8 cellular contexts compared by ENCODE assay signal in the genomic region with DNA sequence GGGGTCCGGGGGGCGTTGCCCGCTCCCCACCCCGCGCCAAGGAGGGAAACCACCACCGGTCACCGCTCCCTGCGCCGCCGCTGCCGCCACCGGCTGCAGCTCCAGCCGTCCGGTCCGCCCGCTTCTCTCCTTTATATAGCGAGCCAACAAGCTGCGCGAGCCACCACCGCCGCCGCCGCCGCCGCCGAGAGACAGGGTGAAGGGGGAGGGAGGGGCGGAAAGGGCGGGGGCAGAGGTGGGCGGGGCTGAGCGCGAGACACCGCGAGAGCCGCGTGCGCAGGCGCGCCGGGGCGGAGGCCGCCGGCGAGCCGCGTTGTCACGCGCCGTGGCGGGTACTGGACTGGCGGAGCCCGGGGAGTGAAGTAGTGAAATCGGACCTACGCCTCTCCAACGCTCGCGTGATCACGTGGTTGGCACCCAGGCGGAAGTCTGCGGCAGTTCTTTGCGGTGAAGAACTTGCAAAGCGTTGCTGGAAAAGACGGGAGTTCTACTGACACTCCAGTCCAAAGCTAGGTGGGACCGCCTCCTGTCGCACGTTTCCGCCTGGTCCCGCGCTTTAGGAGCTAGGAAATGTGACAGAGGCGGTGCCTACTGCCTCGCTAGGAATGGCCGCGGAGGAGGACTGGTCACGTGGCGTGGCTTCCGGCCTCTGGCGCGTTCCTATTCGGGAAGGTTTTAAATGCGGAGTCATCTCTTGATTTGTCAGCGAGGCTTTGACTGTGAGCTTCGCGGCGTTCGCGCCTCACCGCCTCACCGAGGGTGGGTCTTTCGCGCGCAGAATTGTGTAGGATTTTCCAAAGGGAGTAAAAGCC. TPM values are rescaled to one million over a fixed set of nuclear protein-coding genes. Genes with fewer than 3 reads are reported as not detected.
DNase-seq lines count a peak whose midpoint lies in the region; ATAC-seq and TF ChIP-seq lines count a peak whose summit lies in the region.

GTF2A1 (minus strand) TSS at position 193 of the 812 bp plus-strand sequence. CDS start 441 bp downstream, outside the sequence.

- H3K79me2 ChIP-seq in Karpas-422 (ENCODE audit: low read length), result peaks cover 41% of the 10 kb centered on the region

- peak in 1 of 6 experiments; percentile 5 for TF ChIP-seq CTCF in esophagus squamous epithelium (IDR thresholded peaks at IDR 0.05)

- no peaks in the 10 kb centered on the region for H4K20me1 ChIP-seq in Karpas-422 (ENCODE audit: insufficient read depth, low read depth, low read length)

- H3K36me3 ChIP-seq in Karpas-422 (ENCODE audit: insufficient read depth, low read length) (no peaks in the 10 kb centered on the region; the same call in 1 of the 2 replicates), esophagus squamous epithelium (peaks cover 0 to 3% (median 0%) of the 10 kb centered on the region in 3 donors)

- peak; percentile 37 to 98 (median 89) for TF ChIP-seq POLR2A in esophagus squamous epithelium (IDR thresholded peaks at IDR 0.05)

- H2AFZ ChIP-seq in Karpas-422 (ENCODE audit: low read length), result peak within 1 kb of the TSS; percentile 84

- WGBS in esophagus squamous epithelium, 2 donors, result 0% methylated on average over 11 to 38 of the region's 90 CpGs

- H3K4me1 ChIP-seq in Karpas-422 (ENCODE audit: low read length) (peaks cover 34% of the 10 kb centered on the region), esophagus squamous epithelium (peaks cover 6 to 36% (median 15%) of the 10 kb centered on the region in 3 donors)

- no peaks in the 10 kb centered on the region for H3K9me3 ChIP-seq in Karpas-422 (ENCODE audit: low read length)
- no peaks in the 10 kb centered on the region for H3K9me3 ChIP-seq in esophagus squamous epithelium

- H3K4me3 ChIP-seq in Karpas-422 (ENCODE audit: low read length), result peak within 1 kb of the TSS; percentile 83
- H3K4me3 ChIP-seq in esophagus squamous epithelium, result peak within 1 kb of the TSS; percentile 74 to 93 (median 82)

- no peaks in the 10 kb centered on the region for H3K27me3 ChIP-seq in Karpas-422 (ENCODE audit: low read length)
- no peaks in the 10 kb centered on the region for H3K27me3 ChIP-seq in esophagus squamous epithelium

- H3K4me2 ChIP-seq in Karpas-422 (ENCODE audit: low read depth, low read length, poor library complexity, severe bottlenecking), result peak within 1 kb of the TSS; percentile 95

- ATAC-seq in GM21825 (IDR thresholded peaks at IDR 0.05; ENCODE audit: unreplicated experiment), result peak; percentile 79

- H3K27ac ChIP-seq in Karpas-422 (ENCODE audit: low read length), result peak within 1 kb of the TSS; percentile 92
- peak within 1 kb of the TSS; percentile 97 to 100 (median 99) for H3K27ac ChIP-seq in esophagus squamous epithelium

- intact Hi-C loops in esophagus squamous epithelium (cut with DNase I), result no loop called here

- peak; percentile 100 for DNase-seq in DMS79 treated with DMSO at 0.1 percent for 48 hours (lab: John Stamatoyannopoulos, UW)
- DNase-seq in Karpas-422, result peak; percentile 99
- DNase-seq in RKO (ENCODE audit: low spot score), result peak; percentile 96
- DNase-seq in activated T-helper 1 cell treated with Interleukin-2 at 50 U/mL for 16 hours (ENCODE audit: low read depth), result peak; percentile 94
- DNase-seq in esophagus squamous epithelium (lab: John Stamatoyannopoulos, UW), result peak; percentile 91
- peak; percentile 96 for DNase-seq in myocyte (ENCODE audit: low read depth)
- DNase-seq in stimulated activated CD8-positive, alpha-beta memory T cell treated with anti-CD3 and anti-CD28 coated beads, Interleukin-7, amount 100 ng/mL, for 48 hours (ENCODE audit: extremely low read depth in 1 of 2, low read depth in 1 of 2), result peak; percentile 83 to 89

- no peaks in the 10 kb centered on the region for H3K9me2 ChIP-seq in Karpas-422 (replicated peaks; ENCODE audit: insufficient read depth, low read length)

- peak within 1 kb of the TSS; percentile 89 for H3K9ac ChIP-seq in Karpas-422 (ENCODE audit: low read length)

RNA-seq across cellular contexts. Expression of gene GTF2A1, which starts in this region (rescaled TPM):
- total RNA-seq in Karpas-422 (2014; rRNA removed; shearing (Covaris generic); ENCODE audit: low replicate concordance), result 27.4 and 29.4 TPM in 2 replicates
- 10 to 100 TPM; 18.7 to 25.7 (median 22.9) TPM for total RNA-seq in esophagus squamous epithelium
- total RNA-seq in myocyte, result 20.1 and 28.6 TPM in 2 replicates
- 15.7 TPM for polyA plus RNA-seq in myocyte (2012)

Comparison
In these comparisons a context has a peak if more than half of its experiments do, and no peak if none do; other contexts are left out.
1. Peak in every context shown above with its lines: DNase-seq, ATAC-seq, H3K4me3 ChIP-seq and H3K27ac ChIP-seq.